Comparison of ENCODE assay signal across 32 cellular contexts in genomic region chr20:10917826-10918225, GRCh38.
"Had no signal": no experiment of that assay in that cellular context is flagged by ENCODE, and none has a peak within 500 bp of the region (broad histone marks: within the 10 kb centered on the region; RNA-seq: fewer than 3 reads in every experiment).

No MANE protein-coding gene starts in this region.

- H3K4me1 Mint-ChIP-seq: activated B cell treated with CpG ODN at 0.5 μM for 24 hours; activated CD4-positive, alpha-beta T cell treated with anti-CD3 and anti-CD28 coated beads, Interleukin-2, amount 10 ng/mL, durations not matched to agents 24 days and 14 days; activated naive CD8-positive, alpha-beta T cell treated with anti-CD3 and anti-CD28 coated beads for 36 hours; activated T-helper 17 cell treated with anti-CD3 and anti-CD28 coated beads, Interleukin-2, amount 50 U/mL, for 72 hours had no signal

- H3K27me3 Mint-ChIP-seq: activated B cell treated with CpG ODN at 0.5 μM for 24 hours; activated CD4-positive, alpha-beta memory T cell treated with anti-CD3 and anti-CD28 coated beads for 36 hours; activated CD4-positive, alpha-beta T cell treated with anti-CD3 and anti-CD28 coated beads, Interleukin-2, amount 10 ng/mL, durations not matched to agents 24 days and 14 days; activated CD8-positive, alpha-beta T cell treated with anti-CD3 and anti-CD28 coated beads for 36 hours; activated naive CD8-positive, alpha-beta T cell treated with anti-CD3 and anti-CD28 coated beads for 36 hours; activated T-helper 17 cell treated with anti-CD3 and anti-CD28 coated beads, Interleukin-2, amount 50 U/mL, for 72 hours had no signal

- DNase-seq: activated B cell treated with CpG ODN at 0.5 μM for 24 hours; activated CD4-positive, alpha-beta memory T cell treated with anti-CD3 and anti-CD28 coated beads for 36 hours; activated CD4-positive, alpha-beta T cell treated with anti-CD3 and anti-CD28 coated beads for 4 hours; activated CD4-positive, alpha-beta T cell treated with anti-CD3 and anti-CD28 coated beads, Interleukin-2, amount 10 ng/mL, durations not matched to agents 24 days and 14 days; activated CD4-positive, alpha-beta T cell treated with anti-CD3 and anti-CD28 coated beads, Interleukin-2, amount 50 U/mL, for 1 hour; activated CD4-positive, alpha-beta T cell treated with anti-CD3 and anti-CD28 coated beads, Interleukin-2, amount 50 U/mL, for 4 hours; activated CD4-positive, CD25-positive, alpha-beta regulatory T cell treated with anti-CD3 and anti-CD28 coated beads, Interleukin-2, amount 50 U/mL, for 72 hours; activated CD8-positive, alpha-beta memory T cell treated with anti-CD3 and anti-CD28 coated beads, Interleukin-2, amount 50 U/mL, for 4 hours; activated CD8-positive, alpha-beta T cell treated with anti-CD3 and anti-CD28 coated beads for 36 hours; activated effector memory CD4-positive, alpha-beta T cell treated with anti-CD3 and anti-CD28 coated beads, Interleukin-2, amount 50 U/mL, for 16 hours; activated gamma-delta T cell treated with Interleukin-2 at 50 U/mL for 16 hours; activated naive CD4-positive, alpha-beta T cell; activated naive CD4-positive, alpha-beta T cell treated with anti-CD3 and anti-CD28 coated beads for 36 hours; activated naive CD4-positive, alpha-beta T cell treated with anti-CD3 and anti-CD28 coated beads, Interleukin-2, amount 50 U/mL, for 16 hours; activated naive CD8-positive, alpha-beta T cell treated with anti-CD3 and anti-CD28 coated beads for 36 hours; activated T-cell treated with anti-CD3 and anti-CD28 coated beads for 4 hours; activated T-cell treated with anti-CD3 and anti-CD28 coated beads, Interleukin-2, amount 50 U/mL, for 1 hour; activated T-cell treated with anti-CD3 and anti-CD28 coated beads, Interleukin-2, amount 50 U/mL, for 4 hours; activated T-cell treated with anti-CD3 and anti-CD28 coated beads, Interleukin-2, amount 50 U/mL, for 72 hours; adrenal gland; amniotic stem cell; aorta; body of pancreas; brain microvascular endothelial cell; central memory CD4-positive, alpha-beta T cell; T-helper 2 cell; T-helper 9 cell had no signal

- H3K9me3 Mint-ChIP-seq: activated CD8-positive, alpha-beta T cell treated with anti-CD3 and anti-CD28 coated beads for 36 hours had no signal

- H3K36me3 Mint-ChIP-seq: activated CD4-positive, alpha-beta memory T cell treated with anti-CD3 and anti-CD28 coated beads for 36 hours; activated naive CD8-positive, alpha-beta T cell treated with anti-CD3 and anti-CD28 coated beads for 36 hours had no signal

- ATAC-seq: activated CD8-positive, alpha-beta T cell treated with anti-CD3 and anti-CD28 coated beads for 36 hours; activated naive CD4-positive, alpha-beta T cell treated with anti-CD3 and anti-CD28 coated beads, Interleukin-2, amount 50 U/mL, for 72 hours; activated T-cell treated with anti-CD3 and anti-CD28 coated beads, Interleukin-2, amount 50 U/mL, for 4 hours; activated T-cell treated with anti-CD3 and anti-CD28 coated beads, Interleukin-2, amount 50 U/mL, for 72 hours; activated T-helper 17 cell treated with anti-CD3 and anti-CD28 coated beads, Interleukin-2, amount 50 U/mL, for 72 hours; body of pancreas had no signal

- H3K27ac Mint-ChIP-seq: activated B cell treated with CpG ODN at 0.5 μM for 24 hours; activated CD4-positive, alpha-beta memory T cell treated with anti-CD3 and anti-CD28 coated beads for 36 hours; activated CD4-positive, alpha-beta T cell treated with anti-CD3 and anti-CD28 coated beads, Interleukin-2, amount 10 ng/mL, durations not matched to agents 24 days and 14 days; activated CD8-positive, alpha-beta T cell treated with anti-CD3 and anti-CD28 coated beads for 36 hours; activated naive CD4-positive, alpha-beta T cell treated with anti-CD3 and anti-CD28 coated beads for 36 hours; activated naive CD4-positive, alpha-beta T cell treated with anti-CD3 and anti-CD28 coated beads, Interleukin-2, amount 50 U/mL, for 72 hours; activated naive CD8-positive, alpha-beta T cell treated with anti-CD3 and anti-CD28 coated beads for 36 hours; activated T-cell treated with anti-CD3 and anti-CD28 coated beads, Interleukin-2, amount 50 U/mL, for 72 hours; activated T-helper 1 cell treated with anti-CD3 and anti-CD28 coated beads, Interleukin-12 subunit alpha, Interleukin-12 subunit beta, Interleukin-2, Interleukin-4 antibody, amounts not matched to agents 30 ng/mL and 10 ng/mL and 1 ng/mL, durations not matched to agents 14 hours and 24 hours and 36 hours; activated T-helper 17 cell treated with anti-CD3 and anti-CD28 coated beads, Interleukin-2, amount 50 U/mL, for 72 hours; T-helper 1 cell treated with Interleukin-12 subunit alpha and Interleukin-12 subunit beta and Interleukin-4 antibody, amounts not matched to agents 30 μg/mL and 1 μg/mL, for 36 hours; T-helper 2 cell treated with Interferon-gamma antibody and Interleukin-4, amounts not matched to agents 5 μg/mL and 100 μg/mL, for 36 hours had no signal

- H3K4me3 Mint-ChIP-seq: activated B cell treated with CpG ODN at 0.5 μM for 24 hours; activated CD4-positive, alpha-beta memory T cell treated with anti-CD3 and anti-CD28 coated beads for 36 hours; activated CD4-positive, alpha-beta T cell treated with anti-CD3 and anti-CD28 coated beads, Interleukin-2, amount 10 ng/mL, durations not matched to agents 24 days and 14 days; activated CD8-positive, alpha-beta T cell treated with anti-CD3 and anti-CD28 coated beads for 36 hours; activated naive CD4-positive, alpha-beta T cell treated with anti-CD3 and anti-CD28 coated beads for 36 hours; activated naive CD8-positive, alpha-beta T cell treated with anti-CD3 and anti-CD28 coated beads for 36 hours; activated T-cell treated with anti-CD3 and anti-CD28 coated beads, Interleukin-2, amount 50 U/mL, for 4 hours; activated T-cell treated with anti-CD3 and anti-CD28 coated beads, Interleukin-2, amount 50 U/mL, for 72 hours; activated T-helper 1 cell treated with anti-CD3 and anti-CD28 coated beads, Interleukin-12 subunit alpha, Interleukin-12 subunit beta, Interleukin-2, Interleukin-4 antibody, amounts not matched to agents 30 ng/mL and 10 ng/mL and 1 ng/mL, durations not matched to agents 14 hours and 24 hours and 36 hours; activated T-helper 17 cell treated with anti-CD3 and anti-CD28 coated beads, Interleukin-2, amount 50 U/mL, for 72 hours; T-helper 1 cell treated with Interleukin-12 subunit alpha and Interleukin-12 subunit beta and Interleukin-4 antibody, amounts not matched to agents 30 μg/mL and 1 μg/mL, for 36 hours; T-helper 2 cell treated with Interferon-gamma antibody and Interleukin-4, amounts not matched to agents 5 μg/mL and 100 μg/mL, for 36 hours had no signal
